In genomic region chr21:44845418-44846200, GRCh38 we compare ENCODE assay signal across 7 cellular contexts. TPM values are rescaled to one million over a fixed set of nuclear protein-coding genes. Genes with fewer than 3 reads are reported as not detected.
A peak's percentile ranks its signal among the peaks of the same experiment; 100 is the strongest.
DNase-seq lines count a peak whose midpoint lies in the region; ATAC-seq, FAIRE-seq and TF ChIP-seq lines count a peak whose summit lies in the region.

No MANE protein-coding gene starts in this region.

- FAIRE-seq in HTR-8/SVneo (lab: Jason Lieb, UNC) (no peak), K562 (lab: Jason Lieb, UNC) (no peak)

- WGBS in K562 (ENCODE audit: insufficient coverage, low coverage, missing lambda C conversion rate): 4% methylated on average over 32 of the region's 34 CpGs

- peak overlapping the region; percentile 25 to 85 for H3K9ac ChIP-seq in K562 (ENCODE audit: insufficient read depth in 1 of 2, low read depth in 2 of 2, low read length in 2 of 2)

- no peak for TF ChIP-seq EP300 in K562 (IDR thresholded peaks at IDR 0.05; ENCODE audit: low read length)

- peak; percentile 53 for DNase-seq in GM12865 (ENCODE audit: low read depth)
- DNase-seq in HTR-8/SVneo (ENCODE audit: insufficient read length, low spot score): peak; percentile 38
- peak; percentile 20 for DNase-seq in T follicular helper cell (ENCODE audit: low read depth)
- DNase-seq in K562 (ENCODE audit: extremely low read depth in 1 of 4, low spot score in 3 of 4): peak; percentile 88 to 97 (median 94)
- peak; percentile 36 to 68 for DNase-seq in stimulated activated CD4-positive, alpha-beta T cell treated with anti-CD3 and anti-CD28 coated beads, Interleukin-12 subunit alpha, Interleukin-12 subunit beta, amount 100 ng/mL, for 24 hours (ENCODE audit: low read depth in 2 of 2)

- in situ Hi-C loops in K562 (cut with MboI): no loop called here

- H3K9me3 ChIP-seq in K562 (replicated peaks; ENCODE audit: control insufficient read depth, insufficient read depth, low read depth, low read length) (no peaks in the 10 kb centered on the region), iPS-18c (ENCODE audit: control insufficient read depth, insufficient read depth, low read length) (no peaks in the 10 kb centered on the region)

- peak; percentile 50; the same call in 1 of the 2 replicates for TF ChIP-seq POLR2A in K562 (conservative IDR thresholded peaks at IDR 0.05)

- TF ChIP-seq CTCF in GM12865 (IDR thresholded peaks at IDR 0.05; ENCODE audit: insufficient read depth, low read depth, low read length, missing control alignments): peak; percentile 32
- TF ChIP-seq CTCF in K562 (IDR thresholded peaks at IDR 0.05 in 2 of 3, conservative IDR thresholded peaks at IDR 0.05 in 1 of 3; ENCODE audit: insufficient read depth in 2 of 3, low read depth in 1 of 3, low read length in 3 of 3): peak; percentile 70 to 89 (median 78)

- peaks cover 9 to 25% of the 10 kb centered on the region in 2 experiments; a peak in 4 of 5 replicates for H3K27me3 ChIP-seq in K562 (ENCODE audit: control insufficient read depth in 2 of 2, insufficient read depth in 2 of 2, low read length in 2 of 2)

- POLR2A ChIA-PET in K562 (lab: Yijun Ruan, JAX): interaction anchor here (0.6 to 1.4 kb wide), 5 partner anchors 9 to 229 kb away, joined by 3 to 6 read pairs (median 4); no protein-coding TSS in a partner anchor

- H3K4me3 ChIP-seq in GM12865 (ENCODE audit: low read depth, low read length): peak overlapping the region; percentile 47
- H3K4me3 ChIP-seq in K562: peak overlapping the region; percentile 32
- peak overlapping the region; percentile 31; the same call in 1 of the 2 replicates for H3K4me3 ChIP-seq in iPS-18c (ENCODE audit: insufficient read depth, low read depth, low read length)

- peaks cover 20% of the 10 kb centered on the region; the same call in 2 of the 3 replicates for H3K36me3 ChIP-seq in K562 (ENCODE audit: control insufficient read depth, insufficient read depth, low read length)

- H3K4me2 ChIP-seq in K562 (ENCODE audit: insufficient read depth, low read length): peak overlapping the region; percentile 59

- CTCF ChIA-PET in K562 (lab: Yijun Ruan, JAX; ENCODE audit: low intra/inter-chr PET ratio): interaction anchor here (0.6 to 0.8 kb wide), 2 partner anchors 13 to 45 kb away, joined by 3 read pairs; no protein-coding TSS in a partner anchor

- intact Hi-C loops in K562 (cut with micrococcal nuclease): loop anchor here (5.0 kb wide), 1 partner anchor 43 kb away; the partner anchor contains the start of gene UBE2G2

- no TSS peak for BruUV-seq in K562 (replicated peaks; lab: Mats Ljungman, UMichigan)

- H3K79me2 ChIP-seq in K562 (ENCODE audit: control insufficient read depth, insufficient read depth, low read length): no peaks in the 10 kb centered on the region

- H3K27ac ChIP-seq in K562 (ENCODE audit: extremely low read depth, low read depth, low read length): no peak overlapping the region

- H2AFZ ChIP-seq in K562 (ENCODE audit: low read depth, low read length): peak overlapping the region; percentile 67

- no peaks in the 10 kb centered on the region for H3K9me1 ChIP-seq in K562 (ENCODE audit: control insufficient read depth, insufficient read depth, low read length)

- H4K20me1 ChIP-seq in K562 (replicated peaks; ENCODE audit: control insufficient read depth, insufficient read depth, low read length): no peaks in the 10 kb centered on the region

- peak; percentile 52 to 67 for TF ChIP-seq RAD21 in K562 (CRISPR knock-in tag; conservative IDR thresholded peaks at IDR 0.05 in 1 of 2, IDR thresholded peaks at IDR 0.05 in 1 of 2)

- H3K4me1 ChIP-seq in K562 (replicated peaks in 1 of 2; ENCODE audit: control insufficient read depth in 2 of 2, insufficient read depth in 2 of 2, low read length in 2 of 2): peaks cover 15 to 47% of the 10 kb centered on the region in 2 experiments

- ATAC-seq in K562 (peak; percentile 90), HG02973 (IDR thresholded peaks at IDR 0.05; ENCODE audit: unreplicated experiment) (no peak)

TF ChIP-seq in K562, 482 proteins besides CTCF, POLR2A, EP300 and RAD21 (continues in another document):
- TF ChIP-seq XRCC4 (IDR thresholded peaks at IDR 0.05; ENCODE audit: extremely low read depth, insufficient read depth, insufficient read length) (no peak), ZBTB34 (CRISPR knock-in tag; IDR thresholded peaks at IDR 0.05) (no peak), NCOA4 (IDR thresholded peaks at IDR 0.05; ENCODE audit: partially characterized antibody) (no peak), FOXP1 (CRISPR knock-in tag; IDR thresholded peaks at IDR 0.05) (no peak), SAFB (IDR thresholded peaks at IDR 0.05; ENCODE audit: borderline replicate concordance, low read depth, low read length) (no peak)

RNA-seq across cellular contexts. Expression of gene SUMO3, which starts 27.7 kb away (rescaled TPM):
- 32.4 and 33.2 TPM in 2 replicates for total RNA-seq in K562 (2011; cell fraction: chromatin; rRNA removed; ENCODE audit: low replicate concordance)
- 27.5 and 32.6 TPM in 2 replicates for total RNA-seq in K562 (2011; cell fraction: nucleolus; rRNA removed)
- 42.5 and 55.7 TPM in 2 replicates for total RNA-seq in K562 (2011; cell fraction: nucleoplasm; rRNA removed)
- total RNA-seq in K562 (2014; rRNA removed): 95.2 and 118 TPM in 2 replicates
- total RNA-seq in K562 (2014; rRNA removed; fragmentation: Illumina TruSeq; extraction: Trizol): 101 TPM in 2 replicates
- 111 and 113 TPM in 2 replicates for total RNA-seq in K562 (2015; rRNA removed; fragmentation: Illumina TruSeq; extraction: Trizol)
- 120 TPM in 2 replicates for total RNA-seq in K562 (2021)
- 110 and 128 TPM in 2 replicates for polyA plus RNA-seq in K562 (2011; rRNA removed)
- 132 and 183 TPM in 2 replicates for polyA plus RNA-seq in K562 (2011; cell fraction: cytosol; rRNA removed)
- polyA plus RNA-seq in K562 (2011; cell fraction: nucleus; rRNA removed): 41.4 and 52.1 TPM in 2 replicates
- polyA plus RNA-seq in K562 (2012): 95.3 and 142 TPM in 2 replicates
- polyA plus RNA-seq in K562 (2014; fragmentation: Illumina TruSeq; extraction: Trizol): 142 and 144 TPM in 2 replicates
- polyA plus RNA-seq in K562 (2014; fragmentation: Nextera tagmentation; extraction: Ambion mirVana): 10 to 100 TPM; 13.9 to 21.6 TPM
- 143 and 146 TPM in 2 replicates for polyA plus RNA-seq in K562 (2014; rRNA removed)
- polyA minus RNA-seq in K562 (2011; rRNA and poly(A)+ RNA removed): 105 and 120 TPM in 2 replicates
- 70.3 and 71.5 TPM in 2 replicates for polyA minus RNA-seq in K562 (2011; cell fraction: cytosol; rRNA and poly(A)+ RNA removed)
- polyA minus RNA-seq in K562 (2011; cell fraction: nucleus; rRNA and poly(A)+ RNA removed): 18.8 and 32.3 TPM in 2 replicates

RNA-seq across cellular contexts. Expression of gene PTTG1IP, which starts 27.9 kb away (rescaled TPM):
- 109 and 139 TPM in 2 replicates for total RNA-seq in K562 (2011; cell fraction: chromatin; rRNA removed; ENCODE audit: low replicate concordance)
- total RNA-seq in K562 (2011; cell fraction: nucleolus; rRNA removed): 131 and 151 TPM in 2 replicates
- total RNA-seq in K562 (2011; cell fraction: nucleoplasm; rRNA removed): 146 and 174 TPM in 2 replicates
- 85.4 and 97.6 TPM in 2 replicates for total RNA-seq in K562 (2014; rRNA removed)
- 65.7 and 66.2 TPM in 2 replicates for total RNA-seq in K562 (2014; rRNA removed; fragmentation: Illumina TruSeq; extraction: Trizol)
- total RNA-seq in K562 (2015; rRNA removed; fragmentation: Illumina TruSeq; extraction: Trizol): 92.9 and 98.7 TPM in 2 replicates
- 99.3 and 99.5 TPM in 2 replicates for total RNA-seq in K562 (2021)
- 92.4 and 138 TPM in 2 replicates for polyA plus RNA-seq in K562 (2011; rRNA removed)
- polyA plus RNA-seq in K562 (2011; cell fraction: cytosol; rRNA removed): 79.9 and 115 TPM in 2 replicates
- 69.1 and 123 TPM in 2 replicates for polyA plus RNA-seq in K562 (2011; cell fraction: nucleus; rRNA removed)
- polyA plus RNA-seq in K562 (2012): 77.4 and 167 TPM in 2 replicates
- 77.0 and 77.8 TPM in 2 replicates for polyA plus RNA-seq in K562 (2014; fragmentation: Illumina TruSeq; extraction: Trizol)
- 1 to 10 TPM; 5.0 to 9.2 TPM for polyA plus RNA-seq in K562 (2014; fragmentation: Nextera tagmentation; extraction: Ambion mirVana)
- 82.4 and 86.9 TPM in 2 replicates for polyA plus RNA-seq in K562 (2014; rRNA removed)
- polyA minus RNA-seq in K562 (2011; rRNA and poly(A)+ RNA removed): 54.1 and 70.2 TPM in 2 replicates
- polyA minus RNA-seq in K562 (2011; cell fraction: cytosol; rRNA and poly(A)+ RNA removed): 69.1 and 114 TPM in 2 replicates
- polyA minus RNA-seq in K562 (2011; cell fraction: nucleus; rRNA and poly(A)+ RNA removed): 17.4 and 40.2 TPM in 2 replicates

RNA-seq across cellular contexts. Expression of gene UBE2G2, which starts 44.0 kb away (rescaled TPM):
- total RNA-seq in K562 (2011; cell fraction: chromatin; rRNA removed; ENCODE audit: low replicate concordance): 217 and 395 TPM in 2 replicates
- total RNA-seq in K562 (2011; cell fraction: nucleolus; rRNA removed): 127 and 140 TPM in 2 replicates
- total RNA-seq in K562 (2011; cell fraction: nucleoplasm; rRNA removed): 222 and 291 TPM in 2 replicates
- 122 and 148 TPM in 2 replicates for total RNA-seq in K562 (2014; rRNA removed)
- total RNA-seq in K562 (2014; rRNA removed; fragmentation: Illumina TruSeq; extraction: Trizol): 109 and 112 TPM in 2 replicates
- total RNA-seq in K562 (2015; rRNA removed; fragmentation: Illumina TruSeq; extraction: Trizol): 99.0 and 112 TPM in 2 replicates
- total RNA-seq in K562 (2021): 131 and 140 TPM in 2 replicates
- 210 and 225 TPM in 2 replicates for polyA plus RNA-seq in K562 (2011; rRNA removed)
- polyA plus RNA-seq in K562 (2011; cell fraction: cytosol; rRNA removed): 249 and 260 TPM in 2 replicates
- polyA plus RNA-seq in K562 (2011; cell fraction: nucleus; rRNA removed): 234 and 303 TPM in 2 replicates
- polyA plus RNA-seq in K562 (2012): 119 and 202 TPM in 2 replicates
- 198 and 202 TPM in 2 replicates for polyA plus RNA-seq in K562 (2014; fragmentation: Illumina TruSeq; extraction: Trizol)
- 10 to 100 TPM; 47.5 to 74.3 TPM for polyA plus RNA-seq in K562 (2014; fragmentation: Nextera tagmentation; extraction: Ambion mirVana)
- 200 and 297 TPM in 2 replicates for polyA plus RNA-seq in K562 (2014; rRNA removed)
- 146 and 179 TPM in 2 replicates for polyA minus RNA-seq in K562 (2011; rRNA and poly(A)+ RNA removed)
- 83.5 and 87.6 TPM in 2 replicates for polyA minus RNA-seq in K562 (2011; cell fraction: cytosol; rRNA and poly(A)+ RNA removed)
- 115 and 148 TPM in 2 replicates for polyA minus RNA-seq in K562 (2011; cell fraction: nucleus; rRNA and poly(A)+ RNA removed)

Comparison
In these comparisons a context has a peak if more than half of its experiments do, and no peak if none do; other contexts are left out.
1. DNase-seq: peak in every context shown above with its lines; median percentile 94 in K562; 53 in GM12865; 52 in stimulated activated CD4-positive, alpha-beta T cell treated with anti-CD3 and anti-CD28 coated beads, Interleukin-12 subunit alpha, Interleukin-12 subunit beta, amount 100 ng/mL, for 24 hours; 38 in HTR-8/SVneo; 20 in T follicular helper cell.